Comparison of ENCODE assay signal across 1 cellular context in genomic region chr14:99516156-99517045, GRCh38.
TF ChIP-seq lines count a peak whose summit lies in the region.

No MANE protein-coding gene starts in this region.

TF ChIP-seq in WTC11, 78 proteins besides CTCF, POLR2A, EP300 and RAD21 (continued from another document):
- TF ChIP-seq STAT6 (CRISPR knock-in tag; conservative IDR thresholded peaks at IDR 0.05; ENCODE audit: low read depth), result no peak
- no peak for TF ChIP-seq ESRRA (CRISPR knock-in tag; IDR thresholded peaks at IDR 0.05; ENCODE audit: borderline replicate concordance)
- no peak for TF ChIP-seq ZNF219 (CRISPR knock-in tag; IDR thresholded peaks at IDR 0.05; ENCODE audit: borderline replicate concordance)
- no peak for TF ChIP-seq TCF7 (CRISPR knock-in tag; IDR thresholded peaks at IDR 0.05; ENCODE audit: low read depth)
